27 cellular contexts compared by ENCODE assay signal in the genomic region with DNA sequence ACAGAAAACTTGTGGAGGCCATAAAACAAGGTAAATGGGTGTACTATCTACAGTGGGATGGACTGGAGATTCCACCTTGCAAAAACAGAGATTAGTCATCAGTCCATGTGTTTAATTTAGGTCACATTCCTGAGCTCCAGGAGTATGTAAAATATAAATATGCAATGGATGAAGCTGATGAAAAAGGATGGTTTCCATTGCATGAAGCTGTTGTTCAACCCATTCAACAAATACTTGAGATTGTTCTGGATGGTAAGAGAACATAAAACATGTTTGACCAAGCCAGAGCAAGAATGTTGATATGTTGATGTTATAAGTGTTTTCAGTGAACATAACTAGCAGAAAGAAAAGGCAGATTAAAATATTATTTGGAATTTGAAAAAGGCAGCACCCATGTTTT. TPM values are rescaled to one million over a fixed set of nuclear protein-coding genes. Genes with fewer than 3 reads are reported as not detected.
A peak's percentile ranks its signal among the peaks of the same experiment; 100 is the strongest.
DNase-seq lines count a peak whose midpoint lies in the region; ATAC-seq and TF ChIP-seq lines count a peak whose summit lies in the region.
"Had no signal": no experiment of that assay in that cellular context is flagged by ENCODE, and none has a peak within 500 bp of the region (broad histone marks: within the 10 kb centered on the region; RNA-seq: fewer than 3 reads in every experiment).

No MANE protein-coding gene starts in this region.

- in situ Hi-C loops in IMR-90 (cut with MboI; ENCODE audit: low sequenced_read_pairs) = no loop called here

- no peaks in the 10 kb centered on the region for H3K79me2 ChIP-seq in SK-N-SH (ENCODE audit: insufficient read depth)

- BruUV-seq in IMR-90 (replicated peaks; lab: Mats Ljungman, UMichigan) = no TSS peak

- H3K27me3 ChIP-seq in BJ (ENCODE audit: control insufficient read depth, insufficient read depth, low read length) = no peaks in the 10 kb centered on the region
- H3K27me3 ChIP-seq in IMR-90 (ENCODE audit: control insufficient read depth, insufficient read depth, low read length) = peaks cover 3% of the 10 kb centered on the region; the same call in 1 of the 2 replicates
- no peaks in the 10 kb centered on the region for H3K27me3 ChIP-seq in SK-N-SH (ENCODE audit: insufficient read depth)
- H3K27me3 ChIP-seq: BLaER1 treated with 17β-estradiol and CSF1 and Interleukin-3, amounts not matched to agents 10 nM and 100 nM had no signal

- peaks cover 4% of the 10 kb centered on the region for H3F3A ChIP-seq in SK-N-SH (replicated peaks; ENCODE audit: insufficient read depth)

- H2AFZ ChIP-seq in IMR-90 (replicated peaks; ENCODE audit: low read length, poor library complexity) (no peak overlapping the region), SK-N-SH (ENCODE audit: low read depth) (no peak overlapping the region)

- POLR2A ChIA-PET in BJ (lab: Charles Lee) (no interaction called here), IMR-90 (lab: Charles Lee; ENCODE audit: unreplicated experiment) (interaction anchor here (0.6 kb wide), 1 partner anchor 29 kb away, joined by 3 read pairs; no protein-coding TSS in a partner anchor), SK-N-SH (lab: Yijun Ruan, JAX) (no interaction called here)

- no peak overlapping the region for H4K8ac ChIP-seq in IMR-90 (ENCODE audit: low read depth in 2 of 2, low read length in 2 of 2)

- TF ChIP-seq POLR2A in IMR-90 (IDR thresholded peaks at IDR 0.05; ENCODE audit: low read depth, low read length) = no peak

- H3K4me1 ChIP-seq in IMR-90 (ENCODE audit: control insufficient read depth, insufficient read depth, low read length) (0 out of 2 replicates have a peak, but pooled peaks cover 2% of the 10 kb centered on the region), SK-N-SH (ENCODE audit: control insufficient read depth in 1 of 2, insufficient read depth in 2 of 2, low read depth in 1 of 2, low read length in 1 of 2) (peaks cover 0 to 13% of the 10 kb centered on the region in 2 experiments; a peak in 2 of 4 replicates)
- H3K4me1 ChIP-seq: BLaER1 treated with 17β-estradiol and CSF1 and Interleukin-3, amounts not matched to agents 10 nM and 100 nM had no signal

- H3K4me2 ChIP-seq in IMR-90 (ENCODE audit: low read depth, low read length) (no peak overlapping the region), SK-N-SH (no peak overlapping the region)
- H3K4me2 ChIP-seq: BLaER1 treated with 17β-estradiol and CSF1 and Interleukin-3, amounts not matched to agents 10 nM and 100 nM had no signal

- no peak overlapping the region for H4K91ac ChIP-seq in IMR-90 (ENCODE audit: insufficient read depth, low read depth, low read length)

- no peaks in the 10 kb centered on the region for H3K4me1 Mint-ChIP-seq in activated naive CD8-positive, alpha-beta T cell treated with anti-CD3 and anti-CD28 coated beads, Interleukin-2, amount 50 U/mL, for 24 hours

- no peak overlapping the region for H2BK120ac ChIP-seq in IMR-90 (ENCODE audit: low read depth, low read length)

- H3K36me3 ChIP-seq in BJ (ENCODE audit: control insufficient read depth, insufficient read depth, low read length) (no peaks in the 10 kb centered on the region), IMR-90 (ENCODE audit: control insufficient read depth, insufficient read depth, low read length) (no peaks in the 10 kb centered on the region), SK-N-SH (replicated peaks in 1 of 2; ENCODE audit: control insufficient read depth in 1 of 2, insufficient read depth in 2 of 2, low read length in 1 of 2) (no peaks in the 10 kb centered on the region)
- H3K36me3 ChIP-seq: BLaER1 treated with 17β-estradiol and CSF1 and Interleukin-3, amounts not matched to agents 10 nM and 100 nM had no signal

- H2AK5ac ChIP-seq in IMR-90 (ENCODE audit: low read depth, low read length) = no peak overlapping the region

- H3K4me3 ChIP-seq in BJ (ENCODE audit: low read depth, low read length) (no peak overlapping the region), IMR-90 (ENCODE audit: insufficient read depth, low read depth, low read length) (no peak overlapping the region), SK-N-SH (ENCODE audit: low read depth in 2 of 2, low read length in 1 of 2) (no peak overlapping the region)
- H3K4me3 ChIP-seq: BLaER1 treated with 17β-estradiol and CSF1 and Interleukin-3, amounts not matched to agents 10 nM and 100 nM; K562 had no signal

- H3K4me3 Mint-ChIP-seq in activated naive CD8-positive, alpha-beta T cell treated with anti-CD3 and anti-CD28 coated beads, Interleukin-2, amount 50 U/mL, for 24 hours = no peak overlapping the region
- H3K4me3 Mint-ChIP-seq: CD4-positive, alpha-beta T cell had no signal

- no peaks in the 10 kb centered on the region for H3K9me2 ChIP-seq in SK-N-SH

- peak overlapping the region; percentile 47 for H2BK5ac ChIP-seq in IMR-90 (ENCODE audit: low read depth, low read length, poor library complexity, severe bottlenecking)

- no peak overlapping the region for H2BK15ac ChIP-seq in IMR-90 (ENCODE audit: low read depth, low read length)

- H3K4ac ChIP-seq in IMR-90 (ENCODE audit: low read depth, low read length) = no peak overlapping the region

- H3K9me1 ChIP-seq in IMR-90 (ENCODE audit: insufficient read depth, low read length) = no peaks in the 10 kb centered on the region

- H3K79me1 ChIP-seq in IMR-90 (ENCODE audit: low read depth in 1 of 2, low read length in 2 of 2) = no peaks in the 10 kb centered on the region

- H3K14ac ChIP-seq in IMR-90 (replicated peaks; ENCODE audit: low read depth, low read length) = no peak overlapping the region

- DNase-seq in BJ (ENCODE audit: low read depth) (peak; percentile 3), IMR-90 (peak; percentile 16), fibroblast of gingiva (ENCODE audit: low read depth) (peak; percentile 26), non-pigmented ciliary epithelial cell (ENCODE audit: low read depth) (peak; percentile 27), amniotic stem cell (lab: John Stamatoyannopoulos, UW) (no peak), SK-N-SH (no peak)
- no peak for DNase-seq in activated naive CD8-positive, alpha-beta T cell treated with anti-CD3 and anti-CD28 coated beads, Interleukin-2, amount 50 U/mL, for 24 hours
- DNase-seq: 8988T; ACHN; CD4-positive, alpha-beta T cell; DMS79; EL; GF-D8; Kasumi-1; NCI-H1105; NCI-H1436 treated with DMSO at 0.1 percent for 48 hours; NCI-H187 treated with DMSO at 0.1 percent for 48 hours; NCI-H524 treated with DMSO at 0.1 percent for 48 hours; NCI-H774; NK-92 treated with Interleukin-12 subunit alpha and Interleukin-12 subunit beta, amount 100 ng/mL, for 24 hours; PC-3 had no signal

- ATAC-seq in IMR-90 (ENCODE audit: low read depth) = peak; percentile 76
- ATAC-seq in activated naive CD8-positive, alpha-beta T cell treated with anti-CD3 and anti-CD28 coated beads, Interleukin-2, amount 50 U/mL, for 24 hours = no peak
- no peak for ATAC-seq in HG03108 (IDR thresholded peaks at IDR 0.05; ENCODE audit: unreplicated experiment)
- ATAC-seq: HepG2, K562, PC-3 had no signal

- H3K56ac ChIP-seq in IMR-90 (ENCODE audit: extremely low read depth, insufficient read depth, low read length) = no peak overlapping the region

- intact Hi-C loops in IMR-90 (cut with micrococcal nuclease) = no loop called here

- no peaks in the 10 kb centered on the region for H3K36me3 Mint-ChIP-seq in activated naive CD8-positive, alpha-beta T cell treated with anti-CD3 and anti-CD28 coated beads, Interleukin-2, amount 50 U/mL, for 24 hours (ENCODE audit: low read depth)

- TF ChIP-seq EP300 in SK-N-SH (IDR thresholded peaks at IDR 0.05; ENCODE audit: borderline replicate concordance in 1 of 2, low read depth in 1 of 2, low read length in 1 of 2) = no peak

- no peak for TF ChIP-seq CTCF in BJ (IDR thresholded peaks at IDR 0.05; ENCODE audit: insufficient read depth, low read depth, low read length)
- no peak for TF ChIP-seq CTCF in IMR-90 (conservative IDR thresholded peaks at IDR 0.05; ENCODE audit: low read depth, low read length)
- TF ChIP-seq CTCF in SK-N-SH (IDR thresholded peaks at IDR 0.05) = no peak

- H3K27me3 Mint-ChIP-seq in activated naive CD8-positive, alpha-beta T cell treated with anti-CD3 and anti-CD28 coated beads, Interleukin-2, amount 50 U/mL, for 24 hours = peaks cover 21% of the 10 kb centered on the region

- no peaks in the 10 kb centered on the region for H3K9me3 ChIP-seq in IMR-90 (ENCODE audit: control insufficient read depth, insufficient read depth, low read length)
- no peaks in the 10 kb centered on the region for H3K9me3 ChIP-seq in SK-N-SH
- H3K9me3 ChIP-seq: BLaER1 treated with 17β-estradiol and CSF1 and Interleukin-3, amounts not matched to agents 10 nM and 100 nM had no signal

- no peak overlapping the region for H3K18ac ChIP-seq in IMR-90 (ENCODE audit: low read depth, low read length)

- CTCF ChIA-PET in BJ (lab: Yijun Ruan, JAX) (no interaction called here), IMR-90 (lab: Yijun Ruan, JAX) (interaction anchor here (1.1 to 1.9 kb wide), 2 partner anchors 8 to 20 kb away, joined by 3 to 5 read pairs; no protein-coding TSS in a partner anchor), SK-N-SH (lab: Yijun Ruan, JAX) (interaction anchor here (1.1 to 5.4 kb wide), 4 partner anchors 8 to 181 kb away, joined by 4 to 30 read pairs (median 6); no protein-coding TSS in a partner anchor)

- no peak overlapping the region; the same call in 1 of the 2 replicates for H3K27ac ChIP-seq in IMR-90 (ENCODE audit: insufficient read depth, low read length)
- no peak overlapping the region; a peak in 1 of 4 replicates for H3K27ac ChIP-seq in SK-N-SH (ENCODE audit: low read depth in 2 of 2, low read length in 1 of 2)
- H3K27ac ChIP-seq: BLaER1 treated with 17β-estradiol and CSF1 and Interleukin-3, amounts not matched to agents 10 nM and 100 nM had no signal

- H2AK9ac ChIP-seq in IMR-90 (replicated peaks; ENCODE audit: low read depth, low read length, poor library complexity) = no peak overlapping the region

- H4K5ac ChIP-seq in IMR-90 (ENCODE audit: low read depth, low read length) = no peak overlapping the region

- dilution Hi-C loops in IMR-90 (cut with HindIII; ENCODE audit: low sequenced_read_pairs, unreplicated experiment) = no loop called here

- no peak for TF ChIP-seq RAD21 in IMR-90 (IDR thresholded peaks at IDR 0.05; ENCODE audit: low read length)
- no peak for TF ChIP-seq RAD21 in SK-N-SH (IDR thresholded peaks at IDR 0.05; ENCODE audit: low read length)

- H3K27ac Mint-ChIP-seq in activated naive CD8-positive, alpha-beta T cell treated with anti-CD3 and anti-CD28 coated beads, Interleukin-2, amount 50 U/mL, for 24 hours = no peak overlapping the region
- H3K27ac Mint-ChIP-seq: CD4-positive, alpha-beta T cell had no signal

- no peak overlapping the region for H2BK20ac ChIP-seq in IMR-90 (ENCODE audit: low read depth, low read length)

- H3K9me3 Mint-ChIP-seq in activated naive CD8-positive, alpha-beta T cell treated with anti-CD3 and anti-CD28 coated beads, Interleukin-2, amount 50 U/mL, for 24 hours = peaks cover 3% of the 10 kb centered on the region
- H3K9me3 Mint-ChIP-seq: CD4-positive, alpha-beta T cell had no signal

- H3K23ac ChIP-seq in IMR-90 (ENCODE audit: low read depth, low read length) = no peak overlapping the region

- H4K20me1 ChIP-seq in IMR-90 (ENCODE audit: insufficient read depth, low read length) = no peaks in the 10 kb centered on the region
- no peaks in the 10 kb centered on the region for H4K20me1 ChIP-seq in SK-N-SH (ENCODE audit: insufficient read depth)
- H4K20me1 ChIP-seq: BLaER1 treated with 17β-estradiol and CSF1 and Interleukin-3, amounts not matched to agents 10 nM and 100 nM had no signal

- no peak overlapping the region for H3K9ac ChIP-seq in IMR-90 (ENCODE audit: low read depth, low read length)
- H3K9ac ChIP-seq in SK-N-SH = no peak overlapping the region
- H3K9ac ChIP-seq: BLaER1 treated with 17β-estradiol and CSF1 and Interleukin-3, amounts not matched to agents 10 nM and 100 nM had no signal

RNA-seq across cellular contexts. Expression of gene ASB15, which starts 14.6 kb away (rescaled TPM):
- polyA plus RNA-seq in BJ (2011; rRNA removed) = not detected in 2 replicates
- not detected in 2 replicates for polyA minus RNA-seq in BJ (2011; rRNA and poly(A)+ RNA removed)
- not detected in 2 replicates for total RNA-seq in IMR-90 (2012; rRNA removed)
- polyA plus RNA-seq in IMR-90 (2012; rRNA removed) = not detected in 2 replicates
- not detected in 2 replicates for polyA plus RNA-seq in IMR-90 (2012; cell fraction: cytosol; rRNA removed)
- not detected in 2 replicates for polyA plus RNA-seq in IMR-90 (2012; cell fraction: nucleus; rRNA removed; ENCODE audit: low replicate concordance)
- not detected in 2 replicates for polyA plus RNA-seq in SK-N-SH (2012; rRNA removed)
- not detected in 2 replicates for polyA plus RNA-seq in SK-N-SH (2012; cell fraction: cytosol; rRNA removed)
- polyA plus RNA-seq in SK-N-SH (2012; cell fraction: nucleus; rRNA removed) = not detected in 2 replicates
- total RNA-seq: CD4-positive, alpha-beta T cell; HepG2; HT1080; M059J; PC-3 had no signal
- polyA plus RNA-seq: HepG2 had no signal

RNA-seq across cellular contexts. Expression of gene LMOD2, which starts 39.4 kb away (rescaled TPM):
- not detected in 2 replicates for polyA plus RNA-seq in BJ (2011; rRNA removed)
- polyA minus RNA-seq in BJ (2011; rRNA and poly(A)+ RNA removed) = not detected in 2 replicates
- not detected in 2 replicates for total RNA-seq in IMR-90 (2012; rRNA removed)
- polyA plus RNA-seq in IMR-90 (2012; rRNA removed) = not detected in 2 replicates
- polyA plus RNA-seq in IMR-90 (2012; cell fraction: cytosol; rRNA removed) = not detected in 2 replicates
- polyA plus RNA-seq in IMR-90 (2012; cell fraction: nucleus; rRNA removed; ENCODE audit: low replicate concordance) = not detected in 2 replicates
- polyA plus RNA-seq in SK-N-SH (2012; rRNA removed) = 0.05 TPM in 1 of 2 replicates, not detected in the other
- 0.01 TPM in 1 of 2 replicates, not detected in the other for polyA plus RNA-seq in SK-N-SH (2012; cell fraction: cytosol; rRNA removed)
- polyA plus RNA-seq in SK-N-SH (2012; cell fraction: nucleus; rRNA removed) = not detected in 2 replicates
- total RNA-seq: CD4-positive, alpha-beta T cell; HepG2; HT1080; K562; M059J; PC-3 had no signal
- polyA plus RNA-seq: HepG2 had no signal

RNA-seq across cellular contexts. Expression of gene NDUFA5, which starts 58.6 kb away (rescaled TPM):
- polyA plus RNA-seq in BJ (2011; rRNA removed) (4.8 and 22.8 TPM in 2 replicates), IMR-90 (2012; rRNA removed) (9.0 and 12.1 TPM in 2 replicates), SK-N-SH (2012; rRNA removed) (10.9 and 14.6 TPM in 2 replicates)
- 4.3 and 6.8 TPM in 2 replicates for polyA minus RNA-seq in BJ (2011; rRNA and poly(A)+ RNA removed)
- total RNA-seq in IMR-90 (2012; rRNA removed) = 2.9 and 14.4 TPM in 2 replicates
- 0.48 and 0.86 TPM in 2 replicates for polyA plus RNA-seq in IMR-90 (2012; cell fraction: cytosol; rRNA removed)
- 0.32 and 3.0 TPM in 2 replicates for polyA plus RNA-seq in IMR-90 (2012; cell fraction: nucleus; rRNA removed; ENCODE audit: low replicate concordance)
- polyA plus RNA-seq in SK-N-SH (2012; cell fraction: cytosol; rRNA removed) = 20.3 and 38.9 TPM in 2 replicates
- polyA plus RNA-seq in SK-N-SH (2012; cell fraction: nucleus; rRNA removed) = 2.5 and 7.4 TPM in 2 replicates

Comparison
In these comparisons a context has a peak if more than half of its experiments do, and no peak if none do; other contexts are left out.
1. DNase-seq: peak in BJ (single experiment), IMR-90 (single experiment), fibroblast of gingiva (single experiment) and non-pigmented ciliary epithelial cell (single experiment); none in amniotic stem cell (single experiment), activated naive CD8-positive, alpha-beta T cell treated with anti-CD3 and anti-CD28 coated beads, Interleukin-2, amount 50 U/mL, for 24 hours (single experiment) and SK-N-SH (single experiment).